ENCODE assay signal across 17 cellular contexts in genomic region chr19:42125536-42125935, GRCh38. TPM values are rescaled to one million over a fixed set of nuclear protein-coding genes. Genes with fewer than 3 reads are reported as not detected.
DNase-seq lines count a peak whose midpoint lies in the region; ATAC-seq and TF ChIP-seq lines count a peak whose summit lies in the region.
"Had no signal": no experiment of that assay in that cellular context is flagged by ENCODE, and none has a peak within 500 bp of the region (broad histone marks: within the 10 kb centered on the region; RNA-seq: fewer than 3 reads in every experiment).

No MANE protein-coding gene starts in this region.

- H3K9me3 Mint-ChIP-seq in activated B cell treated with CpG ODN at 0.5 μM for 24 hours (no peaks in the 10 kb centered on the region), memory B cell (no peaks in the 10 kb centered on the region)
- H3K9me3 Mint-ChIP-seq in stimulated activated effector memory CD8-positive, alpha-beta T cell treated with anti-CD3 and anti-CD28 coated beads, Interleukin-12 subunit alpha, Interleukin-12 subunit beta, amount 100 ng/mL, for 72 hours: no peaks in the 10 kb centered on the region

- H3K36me3 Mint-ChIP-seq in activated B cell treated with CpG ODN at 0.5 μM for 24 hours (ENCODE audit: low read depth) (peaks cover 93% of the 10 kb centered on the region), memory B cell (peaks cover 41% of the 10 kb centered on the region)
- H3K36me3 Mint-ChIP-seq in stimulated activated effector memory CD8-positive, alpha-beta T cell treated with anti-CD3 and anti-CD28 coated beads, Interleukin-12 subunit alpha, Interleukin-12 subunit beta, amount 100 ng/mL, for 72 hours: peaks cover 42% of the 10 kb centered on the region

- H3K27ac Mint-ChIP-seq in activated B cell treated with CpG ODN at 0.5 μM for 24 hours (peak overlapping the region; percentile 96), memory B cell (peak overlapping the region; percentile 76)
- no peak overlapping the region for H3K27ac Mint-ChIP-seq in stimulated activated effector memory CD8-positive, alpha-beta T cell treated with anti-CD3 and anti-CD28 coated beads, Interleukin-12 subunit alpha, Interleukin-12 subunit beta, amount 100 ng/mL, for 72 hours

- H3K27me3 Mint-ChIP-seq in activated B cell treated with CpG ODN at 0.5 μM for 24 hours (no peaks in the 10 kb centered on the region), memory B cell (no peaks in the 10 kb centered on the region)

- CTCF ChIA-PET in activated B cell treated with CpG ODN at 0.5 μM for 24 hours (lab: Charles Lee): interaction anchor here (22.2 kb wide), 1 partner anchor 13 kb away, joined by 426 read pairs; no protein-coding TSS in a partner anchor

- H3K4me3 Mint-ChIP-seq in activated B cell treated with CpG ODN at 0.5 μM for 24 hours (peak overlapping the region; percentile 80), memory B cell (peak overlapping the region; percentile 70)
- no peak overlapping the region for H3K4me3 Mint-ChIP-seq in stimulated activated effector memory CD8-positive, alpha-beta T cell treated with anti-CD3 and anti-CD28 coated beads, Interleukin-12 subunit alpha, Interleukin-12 subunit beta, amount 100 ng/mL, for 72 hours

- H3K4me1 Mint-ChIP-seq in activated B cell treated with CpG ODN at 0.5 μM for 24 hours: peaks cover 94% of the 10 kb centered on the region
- H3K4me1 Mint-ChIP-seq in memory B cell: peaks cover 80% of the 10 kb centered on the region
- H3K4me1 Mint-ChIP-seq in stimulated activated effector memory CD8-positive, alpha-beta T cell treated with anti-CD3 and anti-CD28 coated beads, Interleukin-12 subunit alpha, Interleukin-12 subunit beta, amount 100 ng/mL, for 72 hours: peaks cover 74% of the 10 kb centered on the region

- POLR2A ChIA-PET in activated B cell treated with CpG ODN at 0.5 μM for 24 hours (lab: Charles Lee): interaction anchor here (1.3 to 17.5 kb wide), 3 partner anchors 11 to 51 kb away, joined by 3 to 1230 read pairs (median 6); no protein-coding TSS in a partner anchor

- TF ChIP-seq CTCF in activated B cell treated with CpG ODN at 0.5 μM for 24 hours (IDR thresholded peaks at IDR 0.05): no peak

- intact Hi-C loops in activated B cell treated with CpG ODN at 0.5 μM for 24 hours (cut with micrococcal nuclease): no loop called here

- DNase-seq in NCI-H146 (lab: John Stamatoyannopoulos, UW) (peak; percentile 25), NCI-H146 treated with DMSO at 0.1 percent for 48 hours (lab: John Stamatoyannopoulos, UW; ENCODE audit: unreplicated experiment) (no peak), ELF-1 (ENCODE audit: low read depth, low spot score) (peak; percentile 26), activated B cell treated with CpG ODN at 0.5 μM for 24 hours (no peak), memory B cell (ENCODE audit: low spot score in 2 of 2) (no peak), AG20443 (ENCODE audit: low spot score) (no peak)
- no peak for DNase-seq in stimulated activated effector memory CD8-positive, alpha-beta T cell treated with anti-CD3 and anti-CD28 coated beads, Interleukin-12 subunit alpha, Interleukin-12 subunit beta, amount 100 ng/mL, for 72 hours (ENCODE audit: low spot score in 2 of 2)
- DNase-seq: activated CD4-positive, alpha-beta T cell treated with anti-CD3 and anti-CD28 coated beads, Interleukin-2, amount 50 U/mL, for 4 hours; activated naive CD4-positive, alpha-beta T cell; aorta; DMS79 treated with DMSO at 0.1 percent for 48 hours; NCI-H1694 treated with DMSO at 0.1 percent for 48 hours; NCI-H2171; NCI-H524 had no signal

- ATAC-seq in activated B cell treated with CpG ODN at 0.5 μM for 24 hours (ENCODE audit: low read depth) (no peak), memory B cell (ENCODE audit: low read depth) (no peak), HG03159 (IDR thresholded peaks at IDR 0.05; ENCODE audit: unreplicated experiment) (no peak)
- no peak for ATAC-seq in stimulated activated effector memory CD8-positive, alpha-beta T cell treated with anti-CD3 and anti-CD28 coated beads, Interleukin-12 subunit alpha, Interleukin-12 subunit beta, amount 100 ng/mL, for 72 hours

RNA-seq across cellular contexts. Expression of gene POU2F2, which starts 6.7 kb away (rescaled TPM):
- total RNA-seq in activated B cell treated with CpG ODN at 0.5 μM for 24 hours: 508 and 577 TPM in 2 replicates
- total RNA-seq: cardiac muscle cell had no signal

RNA-seq across cellular contexts. Expression of gene ZNF574, which starts 49.6 kb away (rescaled TPM):
- 27.7 and 29.6 TPM in 2 replicates for total RNA-seq in activated B cell treated with CpG ODN at 0.5 μM for 24 hours

RNA-seq across cellular contexts. Expression of gene GRIK5, which starts 55.5 kb away (rescaled TPM):
- 0.09 and 0.15 TPM in 2 replicates for total RNA-seq in activated B cell treated with CpG ODN at 0.5 μM for 24 hours
- total RNA-seq: dermis microvascular lymphatic vessel endothelial cell had no signal

Comparison
In these comparisons a context has a peak if more than half of its experiments do, and no peak if none do; other contexts are left out.
1. DNase-seq: peak in NCI-H146 (single experiment) and ELF-1 (single experiment); none in NCI-H146 treated with DMSO at 0.1 percent for 48 hours (single experiment), activated B cell treated with CpG ODN at 0.5 μM for 24 hours (single experiment), memory B cell (0 of 2), stimulated activated effector memory CD8-positive, alpha-beta T cell treated with anti-CD3 and anti-CD28 coated beads, Interleukin-12 subunit alpha, Interleukin-12 subunit beta, amount 100 ng/mL, for 72 hours (0 of 2) and AG20443 (single experiment).